In the genomic region with DNA sequence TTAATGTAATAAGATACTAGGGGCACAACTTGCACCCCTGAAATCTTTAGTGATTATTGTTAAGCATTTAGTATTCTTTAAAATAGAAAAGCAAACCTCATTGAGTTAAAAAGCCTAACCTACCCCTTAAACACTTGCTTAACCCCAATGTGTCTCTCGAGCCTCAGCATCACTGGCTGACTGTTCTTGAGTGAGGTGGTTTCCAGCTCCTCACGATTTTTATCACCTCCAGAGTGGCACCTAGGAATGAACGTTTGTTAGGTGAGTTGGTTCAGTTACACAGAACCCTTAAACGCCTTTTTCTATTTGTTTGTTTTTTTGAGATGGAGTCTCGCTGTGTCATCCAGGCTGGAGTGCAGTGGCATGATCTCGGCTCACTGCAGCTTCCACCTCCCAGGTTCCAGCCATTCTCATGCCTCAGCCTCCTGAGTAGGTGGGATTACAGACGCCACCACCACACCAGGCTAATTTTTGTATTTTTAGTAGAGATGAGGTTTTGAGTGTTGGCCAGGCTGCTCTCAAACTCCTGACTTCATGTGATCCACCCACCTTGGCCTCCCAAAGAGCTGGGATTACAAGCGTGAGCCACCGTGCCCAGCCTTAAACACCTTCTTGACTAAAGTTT, we compare ENCODE assay signal across 13 cellular contexts. TPM values are rescaled to one million over a fixed set of nuclear protein-coding genes. Genes with fewer than 3 reads are reported as not detected.
DNase-seq lines count a peak whose midpoint lies in the region; ATAC-seq and TF ChIP-seq lines count a peak whose summit lies in the region.
"Had no signal": no experiment of that assay in that cellular context is flagged by ENCODE, and none has a peak within 500 bp of the region (broad histone marks: within the 10 kb centered on the region; RNA-seq: fewer than 3 reads in every experiment).

No MANE protein-coding gene starts in this region.

- no peak overlapping the region for H3K4me3 ChIP-seq in upper lobe of right lung
- H3K4me3 ChIP-seq: PC-9 had no signal

- TF ChIP-seq CTCF in natural killer cell (IDR thresholded peaks at IDR 0.05) (no peak), upper lobe of right lung (IDR thresholded peaks at IDR 0.05) (no peak)

- H3K4me1 Mint-ChIP-seq in natural killer cell (peaks cover 39 to 41% of the 10 kb centered on the region in 2 donors), memory B cell (peaks cover 12% of the 10 kb centered on the region)
- H3K4me1 Mint-ChIP-seq in natural killer cell treated with Interleukin-12 subunit alpha and Interleukin-12 subunit beta and Interleukin-15 and Interleukin-18, amount 100 ng/mL, for 72 hours (ENCODE audit: low read depth in 2 of 2), result peaks cover 32 to 34% of the 10 kb centered on the region in 2 donors
- peaks cover 53% of the 10 kb centered on the region for H3K4me1 Mint-ChIP-seq in activated CD4-positive, alpha-beta memory T cell treated with anti-CD3 and anti-CD28 coated beads, Interleukin-2, amount 10 ng/mL, durations not matched to agents 7 days and 5 days

- CTCF ChIA-PET in activated CD4-positive, alpha-beta memory T cell treated with anti-CD3 and anti-CD28 coated beads, Interleukin-2, amount 10 ng/mL, durations not matched to agents 7 days and 5 days (lab: Charles Lee), result interaction anchor here (1.7 to 4.0 kb wide), 3 partner anchors 9 to 292 kb away, joined by 4 to 24 read pairs (median 6); no protein-coding TSS in a partner anchor

- H3K4me3 Mint-ChIP-seq in natural killer cell, result peak overlapping the region; percentile 0
- no peak overlapping the region for H3K4me3 Mint-ChIP-seq in natural killer cell treated with Interleukin-12 subunit alpha and Interleukin-12 subunit beta and Interleukin-15 and Interleukin-18, amount 100 ng/mL, for 72 hours
- no peak overlapping the region for H3K4me3 Mint-ChIP-seq in activated CD4-positive, alpha-beta memory T cell treated with anti-CD3 and anti-CD28 coated beads, Interleukin-2, amount 10 ng/mL, durations not matched to agents 7 days and 5 days
- H3K4me3 Mint-ChIP-seq in memory B cell, result no peak overlapping the region

- H3K27me3 Mint-ChIP-seq in natural killer cell (ENCODE audit: low read depth in 2 of 2), result no peaks in the 10 kb centered on the region
- no peaks in the 10 kb centered on the region for H3K27me3 Mint-ChIP-seq in natural killer cell treated with Interleukin-12 subunit alpha and Interleukin-12 subunit beta and Interleukin-15 and Interleukin-18, amount 100 ng/mL, for 72 hours
- no peaks in the 10 kb centered on the region for H3K27me3 Mint-ChIP-seq in activated CD4-positive, alpha-beta memory T cell treated with anti-CD3 and anti-CD28 coated beads, Interleukin-2, amount 10 ng/mL, durations not matched to agents 7 days and 5 days
- H3K27me3 Mint-ChIP-seq in memory B cell, result no peaks in the 10 kb centered on the region

- no peaks in the 10 kb centered on the region for H3K9me3 ChIP-seq in upper lobe of right lung

- H3K27me3 ChIP-seq in upper lobe of right lung, result no peaks in the 10 kb centered on the region

- DNase-seq in natural killer cell (no peak), memory B cell (ENCODE audit: low spot score in 2 of 2) (no peak), GF-D8 (lab: John Stamatoyannopoulos, UW) (no peak), mesenteric fat pad (ENCODE audit: low spot score) (no peak), upper lobe of right lung (no peak)
- DNase-seq in natural killer cell treated with Interleukin-12 subunit alpha and Interleukin-12 subunit beta and Interleukin-15 and Interleukin-18, amount 100 ng/mL, for 72 hours (ENCODE audit: low spot score), result no peak
- DNase-seq in activated CD4-positive, alpha-beta memory T cell treated with anti-CD3 and anti-CD28 coated beads, Interleukin-2, amount 10 ng/mL, durations not matched to agents 7 days and 5 days, result no peak
- DNase-seq: EL, KBM-7, NCI-H1694, NCI-H748 treated with DMSO at 0.1 percent for 48 hours, PC-9 had no signal

- H3K36me3 Mint-ChIP-seq in natural killer cell, result peaks cover 7% of the 10 kb centered on the region
- H3K36me3 Mint-ChIP-seq in natural killer cell treated with Interleukin-12 subunit alpha and Interleukin-12 subunit beta and Interleukin-15 and Interleukin-18, amount 100 ng/mL, for 72 hours, result peaks cover 22% of the 10 kb centered on the region
- peaks cover 56% of the 10 kb centered on the region for H3K36me3 Mint-ChIP-seq in activated CD4-positive, alpha-beta memory T cell treated with anti-CD3 and anti-CD28 coated beads, Interleukin-2, amount 10 ng/mL, durations not matched to agents 7 days and 5 days (ENCODE audit: low read depth)
- peaks cover 17% of the 10 kb centered on the region for H3K36me3 Mint-ChIP-seq in memory B cell

- peak overlapping the region; percentile 70 to 78 for H3K27ac Mint-ChIP-seq in natural killer cell
- no peak overlapping the region for H3K27ac Mint-ChIP-seq in natural killer cell treated with Interleukin-12 subunit alpha and Interleukin-12 subunit beta and Interleukin-15 and Interleukin-18, amount 100 ng/mL, for 72 hours
- peak overlapping the region; percentile 79 for H3K27ac Mint-ChIP-seq in activated CD4-positive, alpha-beta memory T cell treated with anti-CD3 and anti-CD28 coated beads, Interleukin-2, amount 10 ng/mL, durations not matched to agents 7 days and 5 days
- peak overlapping the region; percentile 52 for H3K27ac Mint-ChIP-seq in memory B cell

- H3K4me1 ChIP-seq in upper lobe of right lung, result peaks cover 30% of the 10 kb centered on the region

- intact Hi-C loops in natural killer cell (cut with micrococcal nuclease), result no loop called here
- intact Hi-C loops in upper lobe of right lung (cut with DNase I), result no loop called here

- ATAC-seq in natural killer cell (peak in 1 of 3 donors; percentile 42), memory B cell (ENCODE audit: low read depth) (no peak), upper lobe of right lung (no peak)
- ATAC-seq in natural killer cell treated with Interleukin-12 subunit alpha and Interleukin-12 subunit beta and Interleukin-15 and Interleukin-18, amount 100 ng/mL, for 72 hours, result no peak

- H3K27ac ChIP-seq in upper lobe of right lung, result no peak overlapping the region
- H3K27ac ChIP-seq: HL-60, PC-9 had no signal

- peaks cover 29% of the 10 kb centered on the region for H3K36me3 ChIP-seq in upper lobe of right lung

- POLR2A ChIA-PET in activated CD4-positive, alpha-beta memory T cell treated with anti-CD3 and anti-CD28 coated beads, Interleukin-2, amount 10 ng/mL, durations not matched to agents 7 days and 5 days (lab: Charles Lee), result interaction anchor here (1.3 to 5.1 kb wide), 5 partner anchors 9 to 296 kb away, joined by 4 to 26 read pairs (median 5); partner anchors contain the start of genes PISD and YWHAH

- H3K9me3 Mint-ChIP-seq in natural killer cell (no peaks in the 10 kb centered on the region), memory B cell (no peaks in the 10 kb centered on the region)
- H3K9me3 Mint-ChIP-seq in natural killer cell treated with Interleukin-12 subunit alpha and Interleukin-12 subunit beta and Interleukin-15 and Interleukin-18, amount 100 ng/mL, for 72 hours, result no peaks in the 10 kb centered on the region
- no peaks in the 10 kb centered on the region for H3K9me3 Mint-ChIP-seq in activated CD4-positive, alpha-beta memory T cell treated with anti-CD3 and anti-CD28 coated beads, Interleukin-2, amount 10 ng/mL, durations not matched to agents 7 days and 5 days

RNA-seq across cellular contexts. Expression of gene YWHAH, which starts 13.7 kb away (rescaled TPM):
- total RNA-seq in natural killer cell, result 10 to 100 TPM; 29.6 to 35.0 (median 32.8) TPM
- total RNA-seq in natural killer cell treated with Interleukin-12 subunit alpha and Interleukin-12 subunit beta and Interleukin-15 and Interleukin-18, amount 100 ng/mL, for 72 hours, result 100 to 1,000 TPM in 1 of 2 donors, 10 to 100 TPM in 1; 99.2 to 191 TPM
- total RNA-seq in activated CD4-positive, alpha-beta memory T cell treated with anti-CD3 and anti-CD28 coated beads, Interleukin-2, amount 10 ng/mL, durations not matched to agents 7 days and 5 days, result 100 to 1,000 TPM; 203 to 211 TPM
- total RNA-seq in mesenteric fat pad, result 125 TPM
- 154 TPM for total RNA-seq in upper lobe of right lung

Comparison
In these comparisons a context has a peak if more than half of its experiments do, and no peak if none do; other contexts are left out.
1. H3K27ac Mint-ChIP-seq: peak in natural killer cell (2 of 2), activated CD4-positive, alpha-beta memory T cell treated with anti-CD3 and anti-CD28 coated beads, Interleukin-2, amount 10 ng/mL, durations not matched to agents 7 days and 5 days (single experiment) and memory B cell (single experiment); none in natural killer cell treated with Interleukin-12 subunit alpha and Interleukin-12 subunit beta and Interleukin-15 and Interleukin-18, amount 100 ng/mL, for 72 hours (0 of 2).